ENCODE assay signal across 8 cellular contexts in genomic region chr9:136225366-136225747, GRCh38. TPM values are rescaled to one million over a fixed set of nuclear protein-coding genes. Genes with fewer than 3 reads are reported as not detected.
DNase-seq lines count a peak whose midpoint lies in the region; ATAC-seq and TF ChIP-seq lines count a peak whose summit lies in the region.

No MANE protein-coding gene starts in this region.

- ATAC-seq in GM19467 (IDR thresholded peaks at IDR 0.05; ENCODE audit: unreplicated experiment) (peak; percentile 43), HG03280 (IDR thresholded peaks at IDR 0.05; ENCODE audit: unreplicated experiment) (peak; percentile 43)
- peak; percentile 40 for ATAC-seq in central memory CD8-positive, alpha-beta T cell (replicated peaks; ENCODE audit: extremely low read depth, poor library complexity, severe bottlenecking)

- DNase-seq in central memory CD8-positive, alpha-beta T cell (ENCODE audit: low spot score in 2 of 2): no peak
- no peak for DNase-seq in HFFc6
- DNase-seq in activated gamma-delta T cell (lab: John Stamatoyannopoulos, UW): no peak
- no peak for DNase-seq in AG08396 (ENCODE audit: low spot score)
- DNase-seq in NCI-H748 treated with DMSO at 0.1 percent for 48 hours (lab: John Stamatoyannopoulos, UW): no peak

- peaks cover 11% of the 10 kb centered on the region for H3K4me1 Mint-ChIP-seq in central memory CD8-positive, alpha-beta T cell
- H3K4me1 Mint-ChIP-seq in HFFc6 (ENCODE audit: low read depth): peaks cover 33% of the 10 kb centered on the region

- TF ChIP-seq POLR2A in GM15510 (IDR thresholded peaks at IDR 0.05; ENCODE audit: borderline replicate concordance, extremely low read depth, insufficient read length): peak; percentile 40

- no peak overlapping the region for H3K4me3 Mint-ChIP-seq in central memory CD8-positive, alpha-beta T cell
- no peak overlapping the region for H3K4me3 Mint-ChIP-seq in HFFc6

- H3K27ac Mint-ChIP-seq in central memory CD8-positive, alpha-beta T cell (ENCODE audit: low read depth): peak overlapping the region; percentile 38
- H3K27ac Mint-ChIP-seq in HFFc6: no peak overlapping the region

- TF ChIP-seq CTCF in HFFc6 (IDR thresholded peaks at IDR 0.05): no peak

- H3K36me3 Mint-ChIP-seq in central memory CD8-positive, alpha-beta T cell (ENCODE audit: insufficient read depth): peaks cover 11% of the 10 kb centered on the region
- H3K36me3 Mint-ChIP-seq in HFFc6 (ENCODE audit: low read depth): peaks cover 13% of the 10 kb centered on the region

- no peaks in the 10 kb centered on the region for H3K9me3 Mint-ChIP-seq in central memory CD8-positive, alpha-beta T cell
- H3K9me3 Mint-ChIP-seq in HFFc6: no peaks in the 10 kb centered on the region

- H3K27me3 Mint-ChIP-seq in central memory CD8-positive, alpha-beta T cell: no peaks in the 10 kb centered on the region
- no peaks in the 10 kb centered on the region; the same call in 1 of the 2 replicates for H3K27me3 Mint-ChIP-seq in HFFc6 (ENCODE audit: insufficient read depth)

RNA-seq across cellular contexts. Expression of gene QSOX2, which starts 20.3 kb away (rescaled TPM):
- total RNA-seq in HFFc6 (2021; fragmentation: NEBNext Ultra II Directional; extraction: Animal tissue kit (Norgen Biotek cat#: 25700)): 10 to 100 TPM; 20.1 to 24.9 (median 21.9) TPM

RNA-seq across cellular contexts. Expression of gene LHX3, which starts 20.4 kb away (rescaled TPM):
- not detected for total RNA-seq in HFFc6 (2021; fragmentation: NEBNext Ultra II Directional; extraction: Animal tissue kit (Norgen Biotek cat#: 25700))
